In the genomic region with DNA sequence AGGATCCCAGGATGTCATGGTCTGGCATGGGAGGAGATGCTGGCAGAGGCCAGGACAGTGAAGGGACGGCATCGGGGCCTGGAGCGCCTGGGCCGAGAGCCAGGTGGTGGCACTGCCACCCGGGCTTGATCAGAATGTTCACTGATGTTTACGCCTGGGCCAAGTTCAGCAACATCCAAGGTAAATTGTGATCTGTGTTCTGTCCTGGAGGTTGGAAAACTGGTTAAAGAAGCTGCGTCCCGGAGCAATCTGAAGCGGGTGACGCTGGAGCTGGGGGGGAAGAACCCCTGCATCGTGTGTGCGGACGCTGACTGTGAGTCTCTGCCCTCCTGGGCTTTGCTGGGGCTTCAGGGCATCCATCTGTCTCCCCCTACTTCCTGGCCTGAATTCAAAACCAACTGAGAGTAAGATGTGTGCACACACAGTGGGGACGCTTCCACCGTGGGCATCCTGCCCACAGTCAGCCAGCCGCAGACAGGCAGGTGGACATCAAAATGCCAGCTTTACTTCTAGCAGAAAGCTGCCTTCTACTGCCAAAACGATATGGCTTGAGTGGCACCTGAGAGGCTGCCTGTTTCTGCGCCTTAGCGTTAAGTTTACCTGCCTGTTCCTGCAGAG, we compare ENCODE assay signal across 16 cellular contexts. TPM values are rescaled to one million over a fixed set of nuclear protein-coding genes. Genes with fewer than 3 reads are reported as not detected.
A peak's percentile ranks its signal among the peaks of the same experiment; 100 is the strongest.
DNase-seq lines count a peak whose midpoint lies in the region; ATAC-seq and TF ChIP-seq lines count a peak whose summit lies in the region.
"Had no signal": no experiment of that assay in that cellular context is flagged by ENCODE, and none has a peak within 500 bp of the region (broad histone marks: within the 10 kb centered on the region; RNA-seq: fewer than 3 reads in every experiment).

No MANE protein-coding gene starts in this region.

- TF ChIP-seq POLR2A in body of pancreas (IDR thresholded peaks at IDR 0.05): no peak

- H3K4me2 ChIP-seq in trophoblast cell (ENCODE audit: low read length): no peak overlapping the region
- H3K4me2 ChIP-seq: BLaER1 treated with 17β-estradiol and CSF1 and Interleukin-3, amounts not matched to agents 10 nM and 100 nM; GM23338 had no signal

- intact Hi-C loops in Calu3 (cut with micrococcal nuclease; ENCODE audit: unreplicated experiment): no loop called here
- intact Hi-C loops in body of pancreas (cut with DNase I): no loop called here

- no peak overlapping the region for H3K14ac ChIP-seq in trophoblast cell (ENCODE audit: low read length)

- no peak overlapping the region for H2AFZ ChIP-seq in trophoblast cell (ENCODE audit: insufficient read depth, low read length, poor library complexity)
- H2AFZ ChIP-seq: GM23338 had no signal

- no peak overlapping the region for H3K23ac ChIP-seq in trophoblast cell (ENCODE audit: low read length)

- H3K4me3 ChIP-seq in trophoblast cell (ENCODE audit: low read depth, low read length): no peak overlapping the region
- no peak overlapping the region for H3K4me3 ChIP-seq in body of pancreas
- H3K4me3 ChIP-seq: BLaER1 treated with 17β-estradiol and CSF1 and Interleukin-3, amounts not matched to agents 10 nM and 100 nM; GM23338 had no signal

- H4K12ac ChIP-seq in trophoblast cell (ENCODE audit: low read depth, low read length): no peak overlapping the region

- TF ChIP-seq CTCF in Calu3 (IDR thresholded peaks at IDR 0.05; ENCODE audit: unreplicated experiment) (no peak), VCaP (conservative IDR thresholded peaks at IDR 0.05) (no peak; the same call in 1 of the 2 replicates), body of pancreas (IDR thresholded peaks at IDR 0.05) (no peak)

- H3K79me1 ChIP-seq in trophoblast cell (ENCODE audit: low read length): peaks cover 4% of the 10 kb centered on the region

- H3K4me1 ChIP-seq in trophoblast cell (ENCODE audit: control insufficient read depth in 1 of 2, insufficient read depth in 2 of 2, low read length in 2 of 2) (peaks cover 5 to 10% of the 10 kb centered on the region in 2 experiments), body of pancreas (peaks cover 26% of the 10 kb centered on the region)

- DNase-seq in Calu3 (no peak), NCI-H2081 (lab: John Stamatoyannopoulos, UW) (peak; percentile 41 to 79), trophoblast cell (no peak), body of pancreas (no peak)
- no peak for DNase-seq in activated CD8-positive, alpha-beta memory T cell treated with anti-CD3 and anti-CD28 coated beads, Interleukin-2, amount 50 U/mL, for 48 hours
- no peak for DNase-seq in activated CD8-positive, alpha-beta memory T cell treated with anti-CD3 and anti-CD28 coated beads for 24 hours
- DNase-seq: GF-D8, HCEC 1CT, NCI-H1105, NCI-H1694, NCI-H2107, NCI-H510A, NCI-H82 had no signal

- H3K4me1 Mint-ChIP-seq in Calu3 (ENCODE audit: low read depth, unreplicated experiment): peaks cover 28% of the 10 kb centered on the region

- no peak overlapping the region for H3K9ac ChIP-seq in trophoblast cell (ENCODE audit: low read length)
- H3K9ac ChIP-seq: BLaER1 treated with 17β-estradiol and CSF1 and Interleukin-3, amounts not matched to agents 10 nM and 100 nM had no signal

- no TSS peak for BruUV-seq in Calu3 (replicated peaks; lab: Mats Ljungman, UMichigan)

- no peak overlapping the region for H3K4ac ChIP-seq in trophoblast cell (ENCODE audit: low read depth, low read length)

- CTCF ChIA-PET in Calu3 (lab: Charles Lee): interaction anchor here (0.8 kb wide), 1 partner anchor 32 kb away, joined by 3 read pairs; no protein-coding TSS in a partner anchor

- no peak overlapping the region for H2BK120ac ChIP-seq in trophoblast cell (ENCODE audit: insufficient read depth, low read length, poor library complexity)

- H3K9me3 Mint-ChIP-seq in Calu3 (ENCODE audit: low read depth, unreplicated experiment): no peaks in the 10 kb centered on the region
- H3K9me3 Mint-ChIP-seq: GM23338 had no signal

- no peak overlapping the region for H4K8ac ChIP-seq in trophoblast cell (ENCODE audit: low read depth, low read length)

- no peaks in the 10 kb centered on the region for H3K79me2 ChIP-seq in trophoblast cell (ENCODE audit: control insufficient read depth, insufficient read depth, low read length, poor library complexity)

- no peak for ATAC-seq in body of pancreas
- ATAC-seq: GM23338 had no signal

- H3K9me3 ChIP-seq in trophoblast cell (ENCODE audit: insufficient read depth, low read depth, low read length) (no peaks in the 10 kb centered on the region), body of pancreas (no peaks in the 10 kb centered on the region)
- H3K9me3 ChIP-seq: BLaER1 treated with 17β-estradiol and CSF1 and Interleukin-3, amounts not matched to agents 10 nM and 100 nM had no signal

- H3K18ac ChIP-seq in trophoblast cell (ENCODE audit: low read length): no peak overlapping the region

- H2BK12ac ChIP-seq in trophoblast cell (ENCODE audit: low read length): peak overlapping the region; percentile 14

- H3K27ac Mint-ChIP-seq in Calu3 (ENCODE audit: unreplicated experiment): peak overlapping the region; percentile 77
- H3K27ac Mint-ChIP-seq: GM23338 had no signal

- peak overlapping the region; percentile 98 for H3K27ac ChIP-seq in VCaP
- no peak overlapping the region for H3K27ac ChIP-seq in trophoblast cell (ENCODE audit: low read depth, low read length)
- H3K27ac ChIP-seq in body of pancreas: no peak overlapping the region
- H3K27ac ChIP-seq: BLaER1 treated with 17β-estradiol and CSF1 and Interleukin-3, amounts not matched to agents 10 nM and 100 nM had no signal

- WGBS in trophoblast cell (ENCODE audit: extremely low coverage, insufficient coverage, insufficient read length): no CpG with 5 or more reads among the region's 19 CpGs
- 87 to 88% methylated on average over 13 to 19 of the region's 19 CpGs for WGBS in body of pancreas, 2 donors

- H2AK5ac ChIP-seq in trophoblast cell (ENCODE audit: low read length): no peak overlapping the region

- H3K27me3 ChIP-seq in trophoblast cell (ENCODE audit: insufficient read depth, low read length) (no peaks in the 10 kb centered on the region), body of pancreas (no peaks in the 10 kb centered on the region)

- H3K4me3 Mint-ChIP-seq in Calu3 (ENCODE audit: low read depth, unreplicated experiment): no peak overlapping the region
- H3K4me3 Mint-ChIP-seq: GM23338 had no signal

- H3K36me3 ChIP-seq in trophoblast cell (ENCODE audit: control insufficient read depth in 1 of 2, insufficient read depth in 2 of 2, low read length in 2 of 2) (no peaks in the 10 kb centered on the region), body of pancreas (replicated peaks in 1 of 2; ENCODE audit: insufficient read depth in 1 of 2, low read depth in 2 of 2) (no peaks in the 10 kb centered on the region)
- H3K36me3 ChIP-seq: BLaER1 treated with 17β-estradiol and CSF1 and Interleukin-3, amounts not matched to agents 10 nM and 100 nM had no signal

- H2BK5ac ChIP-seq in trophoblast cell (ENCODE audit: low read depth, low read length, poor library complexity): no peak overlapping the region

- H3K27me3 Mint-ChIP-seq in Calu3 (ENCODE audit: unreplicated experiment): no peaks in the 10 kb centered on the region

- peaks cover 100% of the 10 kb centered on the region for H3K36me3 Mint-ChIP-seq in Calu3 (ENCODE audit: insufficient read depth, unreplicated experiment)

- no peak overlapping the region for H4K91ac ChIP-seq in trophoblast cell (ENCODE audit: low read depth, low read length)

RNA-seq across cellular contexts. Expression of a gene that starts 18.4 kb away (rescaled TPM):
- total RNA-seq in Calu3 (2022): 666 and 983 TPM in 2 replicates
- 1.6 and 2.0 TPM in 2 replicates for polyA plus RNA-seq in trophoblast cell (2013)
- 10 to 100 TPM; 19.5 to 33.9 TPM for total RNA-seq in body of pancreas

RNA-seq across cellular contexts. Expression of a gene that starts 21.2 kb away (rescaled TPM):
- 20.1 and 21.3 TPM in 2 replicates for total RNA-seq in Calu3 (2022)
- polyA plus RNA-seq in trophoblast cell (2013): 1.1 and 1.2 TPM in 2 replicates
- total RNA-seq in body of pancreas: 10 to 100 TPM; 12.2 to 14.0 TPM

Comparison
In these comparisons a context has a peak if more than half of its experiments do, and no peak if none do; other contexts are left out.
1. DNase-seq: peak in NCI-H2081 (2 of 2); none in Calu3 (single experiment), trophoblast cell (0 of 2), activated CD8-positive, alpha-beta memory T cell treated with anti-CD3 and anti-CD28 coated beads, Interleukin-2, amount 50 U/mL, for 48 hours (single experiment), activated CD8-positive, alpha-beta memory T cell treated with anti-CD3 and anti-CD28 coated beads for 24 hours (single experiment) and body of pancreas (0 of 4).
2. RNA of a gene that starts 18.4 kb away (total RNA-seq): 666 to 983 TPM in Calu3; 19.5 to 33.9 TPM in body of pancreas; every median in the first group is over 10 times any median in the second.